15 cellular contexts compared by ENCODE assay signal in the genomic region with DNA sequence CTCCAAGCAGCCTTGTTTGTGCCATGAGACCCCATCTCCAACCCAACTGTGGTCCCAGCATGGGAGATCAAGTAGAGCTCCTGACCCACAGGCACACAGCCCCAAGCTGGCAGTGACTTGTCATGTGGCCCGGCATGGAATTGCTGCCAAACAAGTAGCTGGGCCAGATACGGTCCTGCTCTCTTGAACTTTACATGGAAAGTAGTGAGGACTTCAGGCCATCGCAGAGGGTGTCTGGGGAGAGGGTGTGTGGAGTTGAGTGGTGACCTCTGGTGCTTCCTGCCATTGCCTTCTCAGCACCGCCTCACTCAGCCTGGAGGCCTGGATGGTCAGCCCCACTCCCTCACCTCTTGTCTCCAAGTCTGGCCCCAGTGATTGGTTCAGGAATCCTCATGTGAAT. TPM values are rescaled to one million over a fixed set of nuclear protein-coding genes. Genes with fewer than 3 reads are reported as not detected.
DNase-seq lines count a peak whose midpoint lies in the region; ATAC-seq, FAIRE-seq and TF ChIP-seq lines count a peak whose summit lies in the region.
"Had no signal": no experiment of that assay in that cellular context is flagged by ENCODE, and none has a peak within 500 bp of the region (broad histone marks: within the 10 kb centered on the region; RNA-seq: fewer than 3 reads in every experiment).

No MANE protein-coding gene starts in this region.

- DNase-seq in heart right ventricle, result peak; percentile 53 to 66
- DNase-seq in left ventricle myocardium superior, result peak; percentile 74
- DNase-seq in osteoblast (ENCODE audit: insufficient read length, low spot score, missing footprints), result peak; percentile 48
- peak; percentile 46 for DNase-seq in testis
- DNase-seq in activated CD4-positive, alpha-beta T cell treated with anti-CD3 and anti-CD28 coated beads for 1 hour, result no peak
- no peak for DNase-seq in RCC 7860 (ENCODE audit: low spot score)
- DNase-seq in HFFc6, result no peak
- DNase-seq: CD8-positive, alpha-beta T cell; COR-L47 had no signal

- H3K27ac Mint-ChIP-seq in HFFc6, result no peak overlapping the region
- H3K27ac Mint-ChIP-seq: CD8-positive, alpha-beta T cell had no signal

- 38 to 51% methylated on average over 4 of the region's 4 CpGs for WGBS in heart right ventricle, 2 donors
- 84 to 85% methylated on average over 4 of the region's 4 CpGs for WGBS in testis, 2 donors

- H3K4me1 ChIP-seq in heart right ventricle (peaks cover 3 to 51% (median 27%) of the 10 kb centered on the region in 9 donors), osteoblast (ENCODE audit: insufficient read depth, low read length) (no peaks in the 10 kb centered on the region), testis (peaks cover 24% of the 10 kb centered on the region)
- H3K4me1 ChIP-seq: HAP-1 had no signal

- no peaks in the 10 kb centered on the region for H3K4me1 Mint-ChIP-seq in HFFc6 (ENCODE audit: low read depth)

- H3K36me3 ChIP-seq in heart right ventricle, result peaks cover 0 to 41% (median 5%) of the 10 kb centered on the region in 9 donors
- peaks cover 9% of the 10 kb centered on the region for H3K36me3 ChIP-seq in osteoblast (ENCODE audit: insufficient read depth, low read length)
- H3K36me3 ChIP-seq in testis (ENCODE audit: low read depth, missing control alignments), result no peaks in the 10 kb centered on the region
- H3K36me3 ChIP-seq: HAP-1 had no signal

- H3K36me3 Mint-ChIP-seq in HFFc6 (ENCODE audit: low read depth), result peaks cover 19% of the 10 kb centered on the region

- TF ChIP-seq CTCF in heart right ventricle (IDR thresholded peaks at IDR 0.05) (no peak), osteoblast (IDR thresholded peaks at IDR 0.05; ENCODE audit: extremely low read depth, low read depth, low read length) (no peak), testis (IDR thresholded peaks at IDR 0.05) (no peak), HFFc6 (IDR thresholded peaks at IDR 0.05) (no peak)

- no peaks in the 10 kb centered on the region for H3K9me3 ChIP-seq in heart right ventricle
- no peaks in the 10 kb centered on the region for H3K9me3 ChIP-seq in osteoblast (ENCODE audit: low read depth, low read length)
- H3K9me3 ChIP-seq in testis, result no peaks in the 10 kb centered on the region
- H3K9me3 ChIP-seq: HAP-1 had no signal

- H3K4me3 ChIP-seq in heart right ventricle (no peak overlapping the region), osteoblast (ENCODE audit: insufficient read depth, low read length) (no peak overlapping the region), testis (no peak overlapping the region)
- H3K4me3 ChIP-seq: HAP-1 had no signal

- H3K27ac ChIP-seq in heart right ventricle (peak overlapping the region in 9 of 10 donors; percentile 38 to 79 (median 74)), osteoblast (ENCODE audit: low read depth, low read length) (no peak overlapping the region), testis (no peak overlapping the region)

- no peaks in the 10 kb centered on the region for H3K9me3 Mint-ChIP-seq in HFFc6
- H3K9me3 Mint-ChIP-seq: CD14-positive monocyte; CD8-positive, alpha-beta T cell had no signal

- H3K27me3 ChIP-seq in heart right ventricle (no peaks in the 10 kb centered on the region), osteoblast (ENCODE audit: insufficient read depth, low read length) (no peaks in the 10 kb centered on the region), testis (no peaks in the 10 kb centered on the region)

- intact Hi-C loops in heart right ventricle (cut with DNase I) (no loop called here), left ventricle myocardium superior (cut with micrococcal nuclease) (no loop called here), testis (cut with DNase I; ENCODE audit: low total_unique reads) (no loop called here)

- FAIRE-seq in RCC 7860 (lab: Jason Lieb, UNC), result no peak
- FAIRE-seq: D721Med, H1 had no signal

- H3K4me2 ChIP-seq in osteoblast (ENCODE audit: insufficient read depth, low read length), result no peak overlapping the region

- no peaks in the 10 kb centered on the region for H3K27me3 Mint-ChIP-seq in HFFc6 (ENCODE audit: insufficient read depth)

- peak; percentile 66 to 89 (median 80) for ATAC-seq in heart right ventricle
- ATAC-seq in left ventricle myocardium superior, result peak; percentile 87
- ATAC-seq: CD8-positive, alpha-beta T cell had no signal

- no peaks in the 10 kb centered on the region for H4K20me1 ChIP-seq in osteoblast (ENCODE audit: insufficient read depth, low read length)

- H3K4me3 Mint-ChIP-seq in HFFc6, result no peak overlapping the region
- H3K4me3 Mint-ChIP-seq: CD14-positive monocyte; CD8-positive, alpha-beta T cell had no signal

- H3K79me2 ChIP-seq in osteoblast (ENCODE audit: insufficient read depth, low read length), result no peaks in the 10 kb centered on the region

- no peak overlapping the region for H2AFZ ChIP-seq in osteoblast (ENCODE audit: low read length)

- no peak for TF ChIP-seq POLR2A in testis (IDR thresholded peaks at IDR 0.05)

RNA-seq across cellular contexts. Expression of a gene that starts 10.9 kb away (rescaled TPM):
- total RNA-seq in heart right ventricle, result 100 to 1,000 TPM; 339 to 671 (median 422) TPM
- 100 to 1,000 TPM; 197 to 341 TPM for polyA plus RNA-seq in heart right ventricle
- total RNA-seq in left ventricle myocardium superior, result 456 TPM
- 2.5 and 3.8 TPM in 2 replicates for total RNA-seq in osteoblast
- total RNA-seq in testis, result 10 to 100 TPM; 31.3 to 44.3 TPM
- 15.1 TPM for polyA plus RNA-seq in testis (ENCODE audit: insufficient read depth, low read depth, low replicate concordance)
- 10 to 100 TPM in 1 of 6 experiments, 1 to 10 TPM in 5; 3.7 to 13.5 (median 4.3) TPM for total RNA-seq in HFFc6 (2021; fragmentation: NEBNext Ultra II Directional; extraction: Animal tissue kit (Norgen Biotek cat#: 25700))
- total RNA-seq: CD8-positive, alpha-beta T cell had no signal
- polyA plus RNA-seq: CD14-positive monocyte had no signal

RNA-seq across cellular contexts. Expression of a gene that starts 18.9 kb away (rescaled TPM):
- total RNA-seq in heart right ventricle (10 to 100 TPM in 8 of 10 donors, 1 to 10 TPM in 2; 7.2 to 18.2 (median 12.9) TPM), left ventricle myocardium superior (14.0 TPM), osteoblast (19.4 and 22.1 TPM in 2 replicates), testis (100 to 1,000 TPM; 130 to 134 TPM)
- polyA plus RNA-seq in heart right ventricle (10 to 100 TPM; 15.4 to 27.4 TPM), testis (ENCODE audit: insufficient read depth, low read depth, low replicate concordance) (81.9 TPM)
- total RNA-seq in HFFc6 (2021; fragmentation: NEBNext Ultra II Directional; extraction: Animal tissue kit (Norgen Biotek cat#: 25700)), result 10 to 100 TPM; 17.4 to 21.5 (median 18.9) TPM

RNA-seq across cellular contexts. Expression of a gene that starts 44.4 kb away (rescaled TPM):
- 1 to 10 TPM; 1.1 to 4.2 (median 2.5) TPM for total RNA-seq in heart right ventricle
- 10 to 100 TPM in 1 of 2 donors, 1 to 10 TPM in 1; 4.0 to 22.1 TPM for polyA plus RNA-seq in heart right ventricle
- total RNA-seq in left ventricle myocardium superior, result 1.5 TPM
- total RNA-seq in osteoblast, result under 0.01 and 0.29 TPM in 2 replicates
- 100 to 1,000 TPM; 325 to 371 TPM for total RNA-seq in testis
- 265 TPM for polyA plus RNA-seq in testis (ENCODE audit: insufficient read depth, low read depth, low replicate concordance)
- total RNA-seq in HFFc6 (2021; fragmentation: NEBNext Ultra II Directional; extraction: Animal tissue kit (Norgen Biotek cat#: 25700)), result under 1 TPM in 5 of 6 experiments, not detected in 1; 0.14 to 0.45 (median 0.25) TPM
- total RNA-seq: A673; CD8-positive, alpha-beta T cell; HT1080 had no signal
- polyA plus RNA-seq: CD14-positive monocyte had no signal

RNA-seq across cellular contexts. Expression of a gene that starts 45.2 kb away (rescaled TPM):
- total RNA-seq in heart right ventricle (100 to 1,000 TPM; 161 to 277 (median 171) TPM), left ventricle myocardium superior (190 TPM), osteoblast (60.4 and 65.9 TPM in 2 replicates), testis (100 to 1,000 TPM; 462 to 507 TPM)
- polyA plus RNA-seq in heart right ventricle (100 to 1,000 TPM; 108 to 310 TPM), testis (ENCODE audit: insufficient read depth, low read depth, low replicate concordance) (312 TPM)
- 10 to 100 TPM; 60.0 to 85.2 (median 65.8) TPM for total RNA-seq in HFFc6 (2021; fragmentation: NEBNext Ultra II Directional; extraction: Animal tissue kit (Norgen Biotek cat#: 25700))
- polyA plus RNA-seq: CD14-positive monocyte had no signal

Comparison
In these comparisons a context has a peak if more than half of its experiments do, and no peak if none do; other contexts are left out.
1. DNase-seq: peak in heart right ventricle (2 of 2), left ventricle myocardium superior (single experiment), osteoblast (single experiment) and testis (single experiment); none in activated CD4-positive, alpha-beta T cell treated with anti-CD3 and anti-CD28 coated beads for 1 hour (single experiment), RCC 7860 (single experiment) and HFFc6 (single experiment).
2. H3K27ac ChIP-seq: peak in heart right ventricle (9 of 10); none in osteoblast (single experiment) and testis (0 of 2).
3. RNA of a gene that starts 10.9 kb away (total RNA-seq): 339 to 671 TPM in heart right ventricle and 456 TPM in left ventricle myocardium superior (single experiment); 31.3 to 44.3 TPM in testis, 3.7 to 13.5 TPM in HFFc6 and 2.5 to 3.8 TPM in osteoblast; every median in the first group is over 4 times any median in the second.
4. RNA of a gene that starts 44.4 kb away (total RNA-seq): 325 to 371 TPM in testis; 1.1 to 4.2 TPM in heart right ventricle, 1.5 TPM in left ventricle myocardium superior (single experiment), 0.14 to 0.45 TPM in HFFc6 and under 0.01 to 0.29 TPM in osteoblast; every median in the first group is over 10 times any median in the second.